ENCODE assay signal across 10 cellular contexts in genomic region chr9:1875921-1876448, GRCh38.
DNase-seq lines count a peak whose midpoint lies in the region; ATAC-seq and TF ChIP-seq lines count a peak whose summit lies in the region.
"Had no signal": no experiment of that assay in that cellular context is flagged by ENCODE, and none has a peak within 500 bp of the region (broad histone marks: within the 10 kb centered on the region; RNA-seq: fewer than 3 reads in every experiment).

No MANE protein-coding gene starts in this region.

- H3F3A ChIP-seq in PC-9 (ENCODE audit: insufficient read depth, low read depth): no peaks in the 10 kb centered on the region

- no peaks in the 10 kb centered on the region for H3K9me2 ChIP-seq in PC-9 (ENCODE audit: insufficient read depth)

- H3K36me3 Mint-ChIP-seq in WTC11: no peaks in the 10 kb centered on the region

- no peaks in the 10 kb centered on the region for H4K20me1 ChIP-seq in PC-9 (ENCODE audit: insufficient read depth)

- CTCF ChIA-PET in PC-9 (lab: Charles Lee): no interaction called here
- CTCF ChIA-PET in WTC11 (lab: Charles Lee): no interaction called here

- no peaks in the 10 kb centered on the region for H3K79me2 ChIP-seq in PC-9 (ENCODE audit: low read depth)

- POLR2A ChIA-PET in PC-9 (lab: Charles Lee; ENCODE audit: unreplicated experiment): no interaction called here
- POLR2A ChIA-PET in WTC11 (lab: Charles Lee): no interaction called here

- BruUV-seq in PC-9 (replicated peaks; lab: Mats Ljungman, UMichigan): no TSS peak

- TF ChIP-seq CTCF in PC-9 (conservative IDR thresholded peaks at IDR 0.05) (no peak), WTC11 (IDR thresholded peaks at IDR 0.05) (no peak)

- no peaks in the 10 kb centered on the region for H3K27me3 ChIP-seq in PC-9 (ENCODE audit: insufficient read depth, low read depth)
- H3K27me3 ChIP-seq: upper lobe of right lung had no signal

- H2AFZ ChIP-seq in PC-9: no peak overlapping the region

- no peak overlapping the region for H3K4me3 ChIP-seq in PC-9
- H3K4me3 ChIP-seq: upper lobe of right lung had no signal

- DNase-seq in stimulated activated CD4-positive, alpha-beta T cell treated with anti-CD3 and anti-CD28 coated beads, Interleukin-12 subunit alpha, Interleukin-12 subunit beta, amount 100 ng/mL, for 4 hours: peak; percentile 64
- DNase-seq in PC-9 (no peak), WTC11 (ENCODE audit: low spot score) (no peak), T-helper 9 cell (no peak), HUDEP-2 (lab: John Stamatoyannopoulos, UW; ENCODE audit: unreplicated experiment in 76 of 76) (no peak)
- DNase-seq: NCI-H1048, upper lobe of right lung had no signal

- H3K27me3 Mint-ChIP-seq in WTC11 (ENCODE audit: low read depth): no peaks in the 10 kb centered on the region

- H3K4me3 Mint-ChIP-seq in WTC11: no peak overlapping the region

- H3K27ac ChIP-seq in PC-9: no peak overlapping the region
- H3K27ac ChIP-seq: upper lobe of right lung had no signal

- intact Hi-C loops in PC-9 (cut with micrococcal nuclease; ENCODE audit: unreplicated experiment): no loop called here

- H3K4me2 ChIP-seq in PC-9: no peak overlapping the region

- H3K4me1 ChIP-seq in PC-9 (replicated peaks; ENCODE audit: insufficient read depth): no peaks in the 10 kb centered on the region
- H3K4me1 ChIP-seq: upper lobe of right lung had no signal

- H3K36me3 ChIP-seq in PC-9 (ENCODE audit: low read depth): no peaks in the 10 kb centered on the region
- H3K36me3 ChIP-seq: upper lobe of right lung had no signal

- no peaks in the 10 kb centered on the region for H3K9me3 Mint-ChIP-seq in WTC11

- H3K27ac Mint-ChIP-seq in WTC11: no peak overlapping the region

- no peaks in the 10 kb centered on the region for H3K9me3 ChIP-seq in PC-9 (ENCODE audit: insufficient read depth, low read depth)
- H3K9me3 ChIP-seq: upper lobe of right lung had no signal

- ATAC-seq in GM18519 (IDR thresholded peaks at IDR 0.05; ENCODE audit: low FRiP score, unreplicated experiment) (peak; percentile 40), GM21526 (IDR thresholded peaks at IDR 0.05; ENCODE audit: low FRiP score, unreplicated experiment) (peak; percentile 67), HG03460 (IDR thresholded peaks at IDR 0.05; ENCODE audit: unreplicated experiment) (peak; percentile 63), WTC11 (no peak)
- ATAC-seq: upper lobe of right lung had no signal

- peaks cover 14% of the 10 kb centered on the region for H3K4me1 Mint-ChIP-seq in WTC11

TF ChIP-seq in WTC11, 78 proteins besides CTCF, POLR2A, EP300 and RAD21:
- TF ChIP-seq ELF4 (CRISPR knock-in tag; IDR thresholded peaks at IDR 0.05; ENCODE audit: low read depth): no peak
- TF ChIP-seq EMX1 (CRISPR knock-in tag; IDR thresholded peaks at IDR 0.05): no peak
- TF ChIP-seq CBFB (CRISPR knock-in tag; IDR thresholded peaks at IDR 0.05; ENCODE audit: low read depth): no peak
- no peak for TF ChIP-seq TEAD1 (CRISPR knock-in tag; IDR thresholded peaks at IDR 0.05)
- no peak for TF ChIP-seq ZMAT4 (CRISPR knock-in tag; IDR thresholded peaks at IDR 0.05)
- TF ChIP-seq ZNF396 (CRISPR knock-in tag; IDR thresholded peaks at IDR 0.05; ENCODE audit: borderline replicate concordance): no peak
- TF ChIP-seq CREM (CRISPR knock-in tag; IDR thresholded peaks at IDR 0.05): no peak
- TF ChIP-seq MLX (CRISPR knock-in tag; IDR thresholded peaks at IDR 0.05): no peak
- no peak for TF ChIP-seq ZNF138 (CRISPR knock-in tag; conservative IDR thresholded peaks at IDR 0.05)
- no peak for TF ChIP-seq ATF3 (CRISPR knock-in tag; conservative IDR thresholded peaks at IDR 0.05)
- TF ChIP-seq RELA (CRISPR knock-in tag; IDR thresholded peaks at IDR 0.05; ENCODE audit: borderline replicate concordance): no peak
- no peak for TF ChIP-seq CREB1 (CRISPR knock-in tag; IDR thresholded peaks at IDR 0.05)
- TF ChIP-seq ZNF232 (CRISPR knock-in tag; IDR thresholded peaks at IDR 0.05): no peak
- TF ChIP-seq E2F1 (CRISPR knock-in tag; IDR thresholded peaks at IDR 0.05): no peak
- TF ChIP-seq ESRRA (CRISPR knock-in tag; IDR thresholded peaks at IDR 0.05; ENCODE audit: borderline replicate concordance): no peak
- TF ChIP-seq MYBL2 (CRISPR knock-in tag; IDR thresholded peaks at IDR 0.05): no peak
- no peak for TF ChIP-seq ERG (CRISPR knock-in tag; IDR thresholded peaks at IDR 0.05)
- no peak for TF ChIP-seq ZNF671 (CRISPR knock-in tag; IDR thresholded peaks at IDR 0.05)
- no peak for TF ChIP-seq ZBTB21 (CRISPR knock-in tag; IDR thresholded peaks at IDR 0.05; ENCODE audit: borderline replicate concordance)
- TF ChIP-seq HMGA2 (CRISPR knock-in tag; IDR thresholded peaks at IDR 0.05): no peak
TF ChIP-seq in WTC11: peak in this region for 0.
